In genomic region chr14:103624860-103625259, GRCh38 we compare ENCODE assay signal across 8 cellular contexts. TPM values are rescaled to one million over a fixed set of nuclear protein-coding genes. Genes with fewer than 3 reads are reported as not detected.
DNase-seq lines count a peak whose midpoint lies in the region; ATAC-seq and TF ChIP-seq lines count a peak whose summit lies in the region.

No MANE protein-coding gene starts in this region.

- peaks cover 14% of the 10 kb centered on the region for H3K79me2 ChIP-seq in trophoblast cell (ENCODE audit: control insufficient read depth, insufficient read depth, low read length, poor library complexity)

- no peak overlapping the region for H3K4me2 ChIP-seq in trophoblast cell (ENCODE audit: low read length)

- H4K12ac ChIP-seq in trophoblast cell (ENCODE audit: low read depth, low read length): no peak overlapping the region

- H3K9ac ChIP-seq in trophoblast cell (ENCODE audit: low read length): no peak overlapping the region

- H3K27me3 ChIP-seq in esophagus (ENCODE audit: control insufficient read depth in 1 of 2, insufficient read depth in 2 of 2, low read length in 2 of 2) (no peaks in the 10 kb centered on the region), trophoblast cell (ENCODE audit: insufficient read depth, low read length) (no peaks in the 10 kb centered on the region)

- no peak overlapping the region for H2BK12ac ChIP-seq in trophoblast cell (ENCODE audit: low read length)

- H3K4me3 ChIP-seq in esophagus (ENCODE audit: low read depth in 1 of 2, low read length in 2 of 2) (no peak overlapping the region), trophoblast cell (ENCODE audit: low read depth, low read length) (no peak overlapping the region)

- H2BK5ac ChIP-seq in trophoblast cell (ENCODE audit: low read depth, low read length, poor library complexity): no peak overlapping the region

- no peak overlapping the region for H3K4ac ChIP-seq in trophoblast cell (ENCODE audit: low read depth, low read length)

- no peak overlapping the region for H2BK120ac ChIP-seq in trophoblast cell (ENCODE audit: insufficient read depth, low read length, poor library complexity)

- no peaks in the 10 kb centered on the region for H3K36me3 ChIP-seq in esophagus (ENCODE audit: control insufficient read depth in 2 of 2, insufficient read depth in 2 of 2, low read length in 1 of 2)
- no peaks in the 10 kb centered on the region for H3K36me3 ChIP-seq in trophoblast cell (ENCODE audit: control insufficient read depth in 1 of 2, insufficient read depth in 2 of 2, low read length in 2 of 2)

- H4K91ac ChIP-seq in trophoblast cell (ENCODE audit: low read depth, low read length): no peak overlapping the region

- H3K4me1 ChIP-seq in esophagus (ENCODE audit: control insufficient read depth in 2 of 2, insufficient read depth in 2 of 2, low read length in 1 of 2): peaks cover 0 to 12% of the 10 kb centered on the region in 2 donors
- H3K4me1 ChIP-seq in trophoblast cell (ENCODE audit: control insufficient read depth in 1 of 2, insufficient read depth in 2 of 2, low read length in 2 of 2): peaks cover 9 to 13% of the 10 kb centered on the region in 2 experiments

- TF ChIP-seq CTCF in HFFc6 (IDR thresholded peaks at IDR 0.05): no peak

- H3K27ac ChIP-seq in esophagus (ENCODE audit: low read depth in 2 of 2, low read length in 1 of 2) (peak overlapping the region; percentile 50 to 53), trophoblast cell (ENCODE audit: low read depth, low read length) (no peak overlapping the region)

- 10 to 30% methylated on average over 10 of the region's 10 CpGs for WGBS in esophagus, 2 donors
- WGBS in trophoblast cell (ENCODE audit: extremely low coverage, insufficient coverage, insufficient read length): no CpG with 5 or more reads among the region's 10 CpGs

- peaks cover 41% of the 10 kb centered on the region for H3K4me1 Mint-ChIP-seq in HFFc6 (ENCODE audit: low read depth)
- H3K4me1 Mint-ChIP-seq in T-helper 1 cell treated with Interleukin-12 subunit alpha and Interleukin-12 subunit beta and Interleukin-4 antibody, amounts not matched to agents 30 μg/mL and 1 μg/mL, for 36 hours (ENCODE audit: low read depth): peaks cover 12% of the 10 kb centered on the region

- no peak overlapping the region for H2AFZ ChIP-seq in trophoblast cell (ENCODE audit: insufficient read depth, low read length, poor library complexity)

- H3K23ac ChIP-seq in trophoblast cell (ENCODE audit: low read length): no peak overlapping the region

- no peak overlapping the region for H2AK5ac ChIP-seq in trophoblast cell (ENCODE audit: low read length)

- H3K27me3 Mint-ChIP-seq in HFFc6 (ENCODE audit: insufficient read depth): no peaks in the 10 kb centered on the region
- peaks cover 7% of the 10 kb centered on the region for H3K27me3 Mint-ChIP-seq in T-helper 1 cell treated with Interleukin-12 subunit alpha and Interleukin-12 subunit beta and Interleukin-4 antibody, amounts not matched to agents 30 μg/mL and 1 μg/mL, for 36 hours (ENCODE audit: low read depth)

- H3K14ac ChIP-seq in trophoblast cell (ENCODE audit: low read length): no peak overlapping the region

- no peak overlapping the region for H4K8ac ChIP-seq in trophoblast cell (ENCODE audit: low read depth, low read length)

- DNase-seq in HFFc6: peak; percentile 80
- peak; percentile 93 to 95 for DNase-seq in trophoblast cell
- DNase-seq in MV-4-11 (lab: John Stamatoyannopoulos, UW): no peak
- DNase-seq in SIG-M5 (lab: John Stamatoyannopoulos, UW): no peak

- peak overlapping the region; percentile 84 for H3K27ac Mint-ChIP-seq in HFFc6
- peak overlapping the region; percentile 85 for H3K27ac Mint-ChIP-seq in T-helper 1 cell treated with Interleukin-12 subunit alpha and Interleukin-12 subunit beta and Interleukin-4 antibody, amounts not matched to agents 30 μg/mL and 1 μg/mL, for 36 hours

- no peaks in the 10 kb centered on the region for H3K36me3 Mint-ChIP-seq in HFFc6 (ENCODE audit: low read depth)
- no peaks in the 10 kb centered on the region for H3K36me3 Mint-ChIP-seq in T-helper 1 cell treated with Interleukin-12 subunit alpha and Interleukin-12 subunit beta and Interleukin-4 antibody, amounts not matched to agents 30 μg/mL and 1 μg/mL, for 36 hours (ENCODE audit: low read depth)

- peaks cover 19% of the 10 kb centered on the region for H3K79me1 ChIP-seq in trophoblast cell (ENCODE audit: low read length)

- no peaks in the 10 kb centered on the region for H3K9me3 Mint-ChIP-seq in HFFc6
- H3K9me3 Mint-ChIP-seq in T-helper 1 cell treated with Interleukin-12 subunit alpha and Interleukin-12 subunit beta and Interleukin-4 antibody, amounts not matched to agents 30 μg/mL and 1 μg/mL, for 36 hours: no peaks in the 10 kb centered on the region

- peak overlapping the region; percentile 28; the same call in 1 of the 2 replicates for H3K4me3 Mint-ChIP-seq in HFFc6
- H3K4me3 Mint-ChIP-seq in T-helper 1 cell treated with Interleukin-12 subunit alpha and Interleukin-12 subunit beta and Interleukin-4 antibody, amounts not matched to agents 30 μg/mL and 1 μg/mL, for 36 hours: peak overlapping the region; percentile 71

- ATAC-seq in GM19023 (IDR thresholded peaks at IDR 0.05; ENCODE audit: unreplicated experiment): no peak
- ATAC-seq in GM19397 (IDR thresholded peaks at IDR 0.05; ENCODE audit: unreplicated experiment): no peak

- H3K9me3 ChIP-seq in esophagus (ENCODE audit: control insufficient read depth in 2 of 2, insufficient read depth in 1 of 2, low read depth in 1 of 2, low read length in 1 of 2): no peaks in the 10 kb centered on the region
- no peaks in the 10 kb centered on the region for H3K9me3 ChIP-seq in trophoblast cell (ENCODE audit: insufficient read depth, low read depth, low read length)

- no peak overlapping the region for H3K18ac ChIP-seq in trophoblast cell (ENCODE audit: low read length)

RNA-seq across cellular contexts. Expression of gene KLC1, which starts 4.2 kb away (rescaled TPM):
- 100 to 1,000 TPM; 179 to 204 (median 189) TPM for total RNA-seq in HFFc6 (2021; fragmentation: NEBNext Ultra II Directional; extraction: Animal tissue kit (Norgen Biotek cat#: 25700))
- polyA plus RNA-seq in esophagus: 100 to 1,000 TPM in 1 of 2 donors, 10 to 100 TPM in 1; 69.8 to 102 TPM
- 105 TPM in 2 replicates for polyA plus RNA-seq in trophoblast cell (2013)

Comparison
In these comparisons a context has a peak if more than half of its experiments do, and no peak if none do; other contexts are left out.
1. DNase-seq: peak in HFFc6 (single experiment) and trophoblast cell (2 of 2); none in MV-4-11 (single experiment) and SIG-M5 (single experiment).